In the genomic region with DNA sequence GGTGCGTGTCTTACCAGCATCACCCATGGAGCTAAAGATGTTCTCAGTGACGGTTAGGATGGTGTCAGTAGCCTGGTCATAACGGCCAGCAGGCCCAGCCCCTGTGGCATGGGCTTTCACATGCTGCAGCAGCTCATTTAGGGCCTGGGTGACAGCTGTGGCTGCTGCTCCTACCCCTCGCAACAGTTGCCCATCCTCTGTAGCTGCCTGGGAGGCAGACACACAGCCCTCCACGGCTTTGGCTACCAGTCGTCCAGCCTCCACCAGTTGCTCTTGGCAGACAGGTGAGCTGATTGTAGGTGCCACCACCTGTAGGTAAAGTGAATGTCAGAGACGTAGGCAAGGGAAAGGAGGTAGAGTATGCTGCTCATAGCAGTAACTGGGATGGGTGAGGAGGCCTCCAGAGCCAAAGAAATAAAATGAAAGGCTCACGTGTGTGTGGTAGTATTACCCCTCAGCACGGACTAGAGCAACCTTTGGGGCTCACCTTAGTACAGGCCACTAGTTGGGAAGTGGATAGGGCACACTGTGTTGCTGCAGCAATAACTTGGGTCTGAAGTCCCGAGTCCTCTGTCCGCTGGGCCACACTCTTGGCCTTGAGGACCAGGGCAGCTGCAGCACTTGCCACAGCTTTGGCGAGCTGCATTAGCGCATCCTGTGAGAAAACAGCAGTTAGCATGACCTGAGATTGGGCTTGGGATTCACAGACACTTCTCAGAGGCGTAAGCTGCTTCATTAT, we compare ENCODE assay signal across 12 cellular contexts.
"Had no signal": no experiment of that assay in that cellular context is flagged by ENCODE, and none has a peak within 500 bp of the region (broad histone marks: within the 10 kb centered on the region; RNA-seq: fewer than 3 reads in every experiment).

No MANE protein-coding gene starts in this region.

- H3K27ac ChIP-seq: brain microvascular endothelial cell, hepatocyte, testis had no signal

- H3K27me3 ChIP-seq: brain microvascular endothelial cell, hepatocyte, testis had no signal

- H3K4me2 ChIP-seq: hepatocyte had no signal

- DNase-seq: activated CD4-positive, alpha-beta T cell treated with anti-CD3 and anti-CD28 coated beads, Interleukin-2, amount 50 U/mL, for 1 hour; activated CD4-positive, CD25-positive, alpha-beta regulatory T cell; activated effector memory CD4-positive, alpha-beta T cell treated with Interleukin-2 at 50 U/mL for 16 hours; brain microvascular endothelial cell; midbrain; naive B cell; right cardiac atrium; stimulated activated naive CD8-positive, alpha-beta T cell treated with anti-CD3 and anti-CD28 coated beads, Interleukin-15, Interleukin-2, amounts not matched to agents 100 U/mL and 50 U/mL, for 24 hours; testis had no signal

- ATAC-seq: right cardiac atrium; stimulated activated naive CD8-positive, alpha-beta T cell treated with anti-CD3 and anti-CD28 coated beads, Interleukin-15, Interleukin-2, amounts not matched to agents 100 U/mL and 50 U/mL, for 24 hours had no signal

- H3K27me3 Mint-ChIP-seq: activated naive CD4-positive, alpha-beta T cell treated with anti-CD3 and anti-CD28 coated beads, Interleukin-2, amount 50 U/mL, for 24 hours; naive B cell; progenitor cell of endocrine pancreas had no signal

- H3K9me3 ChIP-seq: testis had no signal

- H3K4me1 ChIP-seq: testis had no signal

- H3K4me3 Mint-ChIP-seq: activated naive CD4-positive, alpha-beta T cell treated with anti-CD3 and anti-CD28 coated beads, Interleukin-2, amount 50 U/mL, for 24 hours had no signal

- H3K27ac Mint-ChIP-seq: activated naive CD4-positive, alpha-beta T cell treated with anti-CD3 and anti-CD28 coated beads, Interleukin-2, amount 50 U/mL, for 24 hours; progenitor cell of endocrine pancreas had no signal

- H2AFZ ChIP-seq: hepatocyte had no signal

- H3K4me1 Mint-ChIP-seq: activated naive CD4-positive, alpha-beta T cell treated with anti-CD3 and anti-CD28 coated beads, Interleukin-2, amount 50 U/mL, for 24 hours had no signal

- H3K4me3 ChIP-seq: hepatocyte, testis had no signal

- H3K9me3 Mint-ChIP-seq: activated naive CD4-positive, alpha-beta T cell treated with anti-CD3 and anti-CD28 coated beads, Interleukin-2, amount 50 U/mL, for 24 hours; naive B cell had no signal
